ENCODE assay signal across 11 cellular contexts in genomic region chr10:18822156-18822555, GRCh38.
A peak's percentile ranks its signal among the peaks of the same experiment; 100 is the strongest.
DNase-seq lines count a peak whose midpoint lies in the region; ATAC-seq and TF ChIP-seq lines count a peak whose summit lies in the region.
"Had no signal": no experiment of that assay in that cellular context is flagged by ENCODE, and none has a peak within 500 bp of the region (broad histone marks: within the 10 kb centered on the region; RNA-seq: fewer than 3 reads in every experiment).

No MANE protein-coding gene starts in this region.

- no peak overlapping the region for H2AFZ ChIP-seq in neuronal stem cell (ENCODE audit: low read length)

- no peak overlapping the region for H3K27ac ChIP-seq in neuronal stem cell (replicated peaks; ENCODE audit: low read length)

- H3K36me3 ChIP-seq in neuronal stem cell (replicated peaks in 1 of 2; ENCODE audit: control insufficient read depth in 2 of 2, insufficient read depth in 2 of 2, low read length in 2 of 2), result no peaks in the 10 kb centered on the region

- no peak overlapping the region for H3K18ac ChIP-seq in neuronal stem cell (ENCODE audit: low read length)

- H3K9ac ChIP-seq in neuronal stem cell (ENCODE audit: low read depth, low read length, poor library complexity), result no peak overlapping the region

- WGBS in neuronal stem cell (ENCODE audit: extremely low coverage in 2 of 2, insufficient read length in 2 of 2, insufficient replicate concordance in 1 of 2), 2 donors, result no CpG with 5 or more reads among the region's 2 CpGs

- no peak overlapping the region for H2BK12ac ChIP-seq in neuronal stem cell (ENCODE audit: low read length)

- no peak overlapping the region for H4K8ac ChIP-seq in neuronal stem cell (ENCODE audit: low read depth, low read length)

- H3K23ac ChIP-seq in neuronal stem cell (ENCODE audit: low read depth, low read length, poor library complexity), result no peak overlapping the region

- H3K9me3 ChIP-seq in neuronal stem cell (replicated peaks in 1 of 2; ENCODE audit: control insufficient read depth in 2 of 2, insufficient read depth in 1 of 2, low read depth in 1 of 2, low read length in 2 of 2), result no peaks in the 10 kb centered on the region

- no peak for ATAC-seq in HG02852 (IDR thresholded peaks at IDR 0.05; ENCODE audit: unreplicated experiment)
- ATAC-seq in HG03135 (IDR thresholded peaks at IDR 0.05; ENCODE audit: unreplicated experiment), result no peak

- no peaks in the 10 kb centered on the region for H3K4me1 ChIP-seq in neuronal stem cell (ENCODE audit: control insufficient read depth in 2 of 2, insufficient read depth in 1 of 2, low read depth in 1 of 2, low read length in 2 of 2)

- no peak overlapping the region for H3K4ac ChIP-seq in neuronal stem cell (ENCODE audit: low read length)

- no peak overlapping the region for H3K4me2 ChIP-seq in neuronal stem cell (ENCODE audit: insufficient read depth, low read length, poor library complexity, severe bottlenecking)

- no peak overlapping the region for H3K4me3 ChIP-seq in choroid plexus epithelial cell (ENCODE audit: low read depth, low read length)
- no peak overlapping the region for H3K4me3 ChIP-seq in neuronal stem cell (ENCODE audit: low read length in 2 of 2)

- no peak overlapping the region for H3K14ac ChIP-seq in neuronal stem cell (ENCODE audit: low read length)

- H2BK120ac ChIP-seq in neuronal stem cell (ENCODE audit: low read depth, low read length), result no peak overlapping the region

- H2AK5ac ChIP-seq in neuronal stem cell (ENCODE audit: low read depth, low read length), result no peak overlapping the region

- no peak for TF ChIP-seq CTCF in choroid plexus epithelial cell (conservative IDR thresholded peaks at IDR 0.05; ENCODE audit: low read depth, low read length)

- no peak overlapping the region for H2BK5ac ChIP-seq in neuronal stem cell (ENCODE audit: low read length)

- no peak overlapping the region for H2BK15ac ChIP-seq in neuronal stem cell (ENCODE audit: low read length)

- H3K79me1 ChIP-seq in neuronal stem cell (ENCODE audit: low read depth, low read length), result no peaks in the 10 kb centered on the region

- DNase-seq in SIG-M5 treated with dmso at 0.1 percent for 504 hours (lab: John Stamatoyannopoulos, UW; ENCODE audit: unreplicated experiment) (peak; percentile 0), SIG-M5 (lab: John Stamatoyannopoulos, UW) (no peak), NAMALWA (ENCODE audit: low spot score) (peak; percentile 30), choroid plexus epithelial cell (ENCODE audit: low read depth) (peak; percentile 59), neuronal stem cell (ENCODE audit: low spot score) (peak; percentile 70)
- no peak for DNase-seq in stimulated activated CD4-positive, alpha-beta T cell treated with anti-CD3 and anti-CD28 coated beads, Interleukin-4, amount 100 ng/mL, for 24 hours
- DNase-seq: caudate nucleus, GDM1, NCI-H226 had no signal

- no peak overlapping the region for H4K91ac ChIP-seq in neuronal stem cell (ENCODE audit: low read depth, low read length, poor library complexity)

- H3K27me3 ChIP-seq in neuronal stem cell (ENCODE audit: control insufficient read depth in 3 of 3, insufficient read depth in 3 of 3, low read depth in 1 of 3, low read length in 3 of 3), result no peaks in the 10 kb centered on the region

Comparison
In these comparisons a context has a peak if more than half of its experiments do, and no peak if none do; other contexts are left out.
1. DNase-seq: peak in SIG-M5 treated with dmso at 0.1 percent for 504 hours (single experiment), NAMALWA (single experiment), choroid plexus epithelial cell (single experiment) and neuronal stem cell (single experiment); none in SIG-M5 (single experiment) and stimulated activated CD4-positive, alpha-beta T cell treated with anti-CD3 and anti-CD28 coated beads, Interleukin-4, amount 100 ng/mL, for 24 hours (single experiment).